1 cellular context compared by ENCODE assay signal in the genomic region with DNA sequence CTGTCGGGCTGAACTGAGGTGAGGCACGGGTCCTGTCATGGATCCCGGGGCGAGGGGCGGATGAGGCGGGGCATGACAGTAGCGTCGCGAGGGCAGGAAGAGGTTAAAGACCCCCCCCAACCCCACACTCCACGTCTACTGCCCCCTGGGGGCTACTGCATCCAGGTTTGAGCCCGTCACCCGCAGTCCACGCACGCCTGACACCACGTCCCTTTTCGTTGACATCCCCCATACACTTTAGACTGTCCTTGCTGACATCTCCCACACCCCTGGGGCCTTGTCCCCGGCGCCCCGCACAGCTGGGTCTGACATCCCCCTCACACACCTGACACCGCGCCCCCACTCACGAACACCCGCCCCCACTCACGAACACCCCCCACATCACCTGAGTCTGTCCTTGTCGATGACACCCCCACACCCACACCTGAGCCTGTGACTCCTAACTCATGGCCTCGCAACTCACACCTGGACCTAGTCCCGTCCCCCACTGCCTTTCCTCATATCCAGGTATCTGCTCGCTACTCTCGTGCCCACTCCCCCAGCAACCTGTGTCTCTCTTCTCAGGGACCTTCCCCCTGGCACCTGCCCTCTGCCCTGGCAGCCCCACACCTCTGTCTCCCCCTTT.
TF ChIP-seq lines count a peak whose summit lies in the region.

No MANE protein-coding gene starts in this region.

TF ChIP-seq in IMR-90, 13 proteins besides CTCF, POLR2A, EP300 and RAD21:
- TF ChIP-seq ELK1 (IDR thresholded peaks at IDR 0.05; ENCODE audit: borderline replicate concordance, low read depth, low read length) (no peak), CEBPB (IDR thresholded peaks at IDR 0.05; ENCODE audit: low read depth, low read length) (no peak), CHD1 (IDR thresholded peaks at IDR 0.05; ENCODE audit: low read depth, low read length) (no peak), RCOR1 (IDR thresholded peaks at IDR 0.05; ENCODE audit: insufficient replicate concordance, low read length) (no peak), FOS (IDR thresholded peaks at IDR 0.05; ENCODE audit: low read depth, low read length) (no peak), NFE2L2 (IDR thresholded peaks at IDR 0.05; ENCODE audit: low read depth, low read length) (no peak), RFX5 (IDR thresholded peaks at IDR 0.05; ENCODE audit: low read depth, low read length) (no peak), MAZ (IDR thresholded peaks at IDR 0.05; ENCODE audit: borderline replicate concordance, low read depth, low read length) (no peak)
